Comparison of ENCODE assay signal across 1 cellular context in genomic region chr3:33717866-33718594, GRCh38.
A peak's percentile ranks its signal among the peaks of the same experiment; 100 is the strongest.
TF ChIP-seq lines count a peak whose summit lies in the region.

CLASP2 (minus strand) TSS chr3:33718254; CDS start chr3:33718002, 252 bp downstream.

TF ChIP-seq in GM12878, 131 proteins besides CTCF, POLR2A, EP300 and RAD21 (continued from another document and continues in another):
- TF ChIP-seq CEBPZ (IDR thresholded peaks at IDR 0.05; ENCODE audit: low read depth, low read length) (no peak), SKIL (IDR thresholded peaks at IDR 0.05; ENCODE audit: low read depth, poor library complexity, severe bottlenecking) (no peak), MXI1 (IDR thresholded peaks at IDR 0.05; ENCODE audit: low read depth, low read length) (peak; percentile 42; the same call in 1 of the 2 replicates), HDAC6 (IDR thresholded peaks at IDR 0.05; ENCODE audit: unreplicated experiment) (no peak), ZNF384 (IDR thresholded peaks at IDR 0.05; ENCODE audit: borderline replicate concordance, low read depth, low read length) (peak; percentile 90), NR2F1 (conservative IDR thresholded peaks at IDR 0.05) (peak; percentile 16), RFX5 (IDR thresholded peaks at IDR 0.05; ENCODE audit: low read depth, low read length) (0 out of 2 replicates have a peak, but pooled peaks have one; percentile 14), TAF1 (IDR thresholded peaks at IDR 0.05; ENCODE audit: borderline replicate concordance, low read depth, low read length) (peak; percentile 53; the same call in 1 of the 2 replicates), PAX8 (IDR thresholded peaks at IDR 0.05) (no peak), GATAD2B (conservative IDR thresholded peaks at IDR 0.05; ENCODE audit: low read depth) (peak; percentile 93), BACH1 (IDR thresholded peaks at IDR 0.05; ENCODE audit: borderline replicate concordance) (no peak), ZNF207 (IDR thresholded peaks at IDR 0.05; ENCODE audit: borderline replicate concordance) (no peak), HDGF (IDR thresholded peaks at IDR 0.05) (0 out of 2 replicates have a peak, but pooled peaks have one; percentile 14), EGR1 (IDR thresholded peaks at IDR 0.05; ENCODE audit: borderline replicate concordance in 1 of 2, low read depth in 2 of 2, low read length in 2 of 2) (peak; percentile 66 to 82; a peak in 2 of 3 replicates), CREB1 (IDR thresholded peaks at IDR 0.05; ENCODE audit: low read depth) (peak; percentile 96), SIN3A (IDR thresholded peaks at IDR 0.05; ENCODE audit: low read depth, low read length) (peak; percentile 82), SMARCA5 (IDR thresholded peaks at IDR 0.05) (no peak; the same call in 1 of the 2 replicates), PAX5 (IDR thresholded peaks at IDR 0.05; ENCODE audit: borderline replicate concordance, low read depth, low read length) (no peak), CBX5 (IDR thresholded peaks at IDR 0.05; ENCODE audit: low read depth) (no peak), NFXL1 (IDR thresholded peaks at IDR 0.05; ENCODE audit: borderline replicate concordance) (no peak), TCF3 (IDR thresholded peaks at IDR 0.05; ENCODE audit: borderline replicate concordance, insufficient read depth, low read depth, low read length) (0 out of 2 replicates have a peak, but pooled peaks have one; percentile 38), SMAD1 (IDR thresholded peaks at IDR 0.05; ENCODE audit: low read depth, partially characterized antibody) (no peak), ATF7 (IDR thresholded peaks at IDR 0.05; ENCODE audit: low read depth) (peak; percentile 53; the same call in 1 of the 2 replicates), ETV6 (conservative IDR thresholded peaks at IDR 0.05 in 1 of 2, IDR thresholded peaks at IDR 0.05 in 1 of 2; ENCODE audit: borderline replicate concordance in 1 of 2, low read depth in 1 of 2) (no peak), RCOR1 (conservative IDR thresholded peaks at IDR 0.05; ENCODE audit: low read depth, low read length) (no peak), RAD51 (IDR thresholded peaks at IDR 0.05) (no peak), NR2C1 (IDR thresholded peaks at IDR 0.05) (no peak), SREBF1 (IDR thresholded peaks at IDR 0.05; ENCODE audit: low read length) (no peak), CEBPB (IDR thresholded peaks at IDR 0.05; ENCODE audit: borderline replicate concordance in 1 of 2, low read depth in 2 of 2, low read length in 2 of 2) (no peak), BMI1 (IDR thresholded peaks at IDR 0.05; ENCODE audit: borderline replicate concordance) (no peak), CBFB (IDR thresholded peaks at IDR 0.05; ENCODE audit: low read depth) (peak; percentile 41; the same call in 1 of the 2 replicates), ASH2L (IDR thresholded peaks at IDR 0.05; ENCODE audit: borderline replicate concordance, low read depth) (peak; percentile 47; the same call in 1 of the 2 replicates), NFIC (IDR thresholded peaks at IDR 0.05; ENCODE audit: low read depth, low read length) (no peak), BCL3 (IDR thresholded peaks at IDR 0.05; ENCODE audit: borderline replicate concordance, insufficient read depth, low read depth, low read length, poor library complexity, severe bottlenecking) (no peak), KDM1A (IDR thresholded peaks at IDR 0.05; ENCODE audit: borderline replicate concordance) (no peak), CREM (IDR thresholded peaks at IDR 0.05; ENCODE audit: low read depth) (peak; percentile 96), YBX1 (IDR thresholded peaks at IDR 0.05) (no peak), BRCA1 (IDR thresholded peaks at IDR 0.05; ENCODE audit: low read depth, low read length) (no peak), NR2C2 (IDR thresholded peaks at IDR 0.05; ENCODE audit: borderline replicate concordance, control insufficient read depth, insufficient read length, low read depth) (no peak), MTA3 (IDR thresholded peaks at IDR 0.05; ENCODE audit: borderline replicate concordance, low read length) (no peak), SPI1 (IDR thresholded peaks at IDR 0.05; ENCODE audit: borderline replicate concordance, insufficient read depth, low read depth, low read length) (no peak), FOS (IDR thresholded peaks at IDR 0.05; ENCODE audit: borderline replicate concordance, extremely low read depth, insufficient read length) (no peak), ZSCAN29 (IDR thresholded peaks at IDR 0.05) (0 out of 2 replicates have a peak, but pooled peaks have one; percentile 5), ZNF622 (IDR thresholded peaks at IDR 0.05) (no peak), MYC (IDR thresholded peaks at IDR 0.05; ENCODE audit: insufficient read depth, insufficient read length, insufficient replicate concordance, low read length, severe bottlenecking) (no peak), STAT1 (conservative IDR thresholded peaks at IDR 0.05) (no peak)
- TF ChIP-seq, protein P1, sequence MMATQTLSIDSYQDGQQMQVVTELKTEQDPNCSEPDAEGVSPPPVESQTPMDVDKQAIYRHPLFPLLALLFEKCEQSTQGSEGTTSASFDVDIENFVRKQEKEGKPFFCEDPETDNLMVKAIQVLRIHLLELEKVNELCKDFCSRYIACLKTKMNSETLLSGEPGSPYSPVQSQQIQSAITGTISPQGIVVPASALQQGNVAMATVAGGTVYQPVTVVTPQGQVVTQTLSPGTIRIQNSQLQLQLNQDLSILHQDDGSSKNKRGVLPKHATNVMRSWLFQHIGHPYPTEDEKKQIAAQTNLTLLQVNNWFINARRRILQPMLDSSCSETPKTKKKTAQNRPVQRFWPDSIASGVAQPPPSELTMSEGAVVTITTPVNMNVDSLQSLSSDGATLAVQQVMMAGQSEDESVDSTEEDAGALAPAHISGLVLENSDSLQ (IDR thresholded peaks at IDR 0.05) = no peak
- TF ChIP-seq, protein P2, sequence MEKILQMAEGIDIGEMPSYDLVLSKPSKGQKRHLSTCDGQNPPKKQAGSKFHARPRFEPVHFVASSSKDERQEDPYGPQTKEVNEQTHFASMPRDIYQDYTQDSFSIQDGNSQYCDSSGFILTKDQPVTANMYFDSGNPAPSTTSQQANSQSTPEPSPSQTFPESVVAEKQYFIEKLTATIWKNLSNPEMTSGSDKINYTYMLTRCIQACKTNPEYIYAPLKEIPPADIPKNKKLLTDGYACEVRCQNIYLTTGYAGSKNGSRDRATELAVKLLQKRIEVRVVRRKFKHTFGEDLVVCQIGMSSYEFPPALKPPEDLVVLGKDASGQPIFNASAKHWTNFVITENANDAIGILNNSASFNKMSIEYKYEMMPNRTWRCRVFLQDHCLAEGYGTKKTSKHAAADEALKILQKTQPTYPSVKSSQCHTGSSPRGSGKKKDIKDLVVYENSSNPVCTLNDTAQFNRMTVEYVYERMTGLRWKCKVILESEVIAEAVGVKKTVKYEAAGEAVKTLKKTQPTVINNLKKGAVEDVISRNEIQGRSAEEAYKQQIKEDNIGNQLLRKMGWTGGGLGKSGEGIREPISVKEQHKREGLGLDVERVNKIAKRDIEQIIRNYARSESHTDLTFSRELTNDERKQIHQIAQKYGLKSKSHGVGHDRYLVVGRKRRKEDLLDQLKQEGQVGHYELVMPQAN (conservative IDR thresholded peaks at IDR 0.05) = peak; percentile 97; the same call in 1 of the 2 replicates
- TF ChIP-seq, protein P3, sequence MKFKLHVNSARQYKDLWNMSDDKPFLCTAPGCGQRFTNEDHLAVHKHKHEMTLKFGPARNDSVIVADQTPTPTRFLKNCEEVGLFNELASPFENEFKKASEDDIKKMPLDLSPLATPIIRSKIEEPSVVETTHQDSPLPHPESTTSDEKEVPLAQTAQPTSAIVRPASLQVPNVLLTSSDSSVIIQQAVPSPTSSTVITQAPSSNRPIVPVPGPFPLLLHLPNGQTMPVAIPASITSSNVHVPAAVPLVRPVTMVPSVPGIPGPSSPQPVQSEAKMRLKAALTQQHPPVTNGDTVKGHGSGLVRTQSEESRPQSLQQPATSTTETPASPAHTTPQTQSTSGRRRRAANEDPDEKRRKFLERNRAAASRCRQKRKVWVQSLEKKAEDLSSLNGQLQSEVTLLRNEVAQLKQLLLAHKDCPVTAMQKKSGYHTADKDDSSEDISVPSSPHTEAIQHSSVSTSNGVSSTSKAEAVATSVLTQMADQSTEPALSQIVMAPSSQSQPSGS (IDR thresholded peaks at IDR 0.05; ENCODE audit: low read length) = no peak
- TF ChIP-seq, protein P4, sequence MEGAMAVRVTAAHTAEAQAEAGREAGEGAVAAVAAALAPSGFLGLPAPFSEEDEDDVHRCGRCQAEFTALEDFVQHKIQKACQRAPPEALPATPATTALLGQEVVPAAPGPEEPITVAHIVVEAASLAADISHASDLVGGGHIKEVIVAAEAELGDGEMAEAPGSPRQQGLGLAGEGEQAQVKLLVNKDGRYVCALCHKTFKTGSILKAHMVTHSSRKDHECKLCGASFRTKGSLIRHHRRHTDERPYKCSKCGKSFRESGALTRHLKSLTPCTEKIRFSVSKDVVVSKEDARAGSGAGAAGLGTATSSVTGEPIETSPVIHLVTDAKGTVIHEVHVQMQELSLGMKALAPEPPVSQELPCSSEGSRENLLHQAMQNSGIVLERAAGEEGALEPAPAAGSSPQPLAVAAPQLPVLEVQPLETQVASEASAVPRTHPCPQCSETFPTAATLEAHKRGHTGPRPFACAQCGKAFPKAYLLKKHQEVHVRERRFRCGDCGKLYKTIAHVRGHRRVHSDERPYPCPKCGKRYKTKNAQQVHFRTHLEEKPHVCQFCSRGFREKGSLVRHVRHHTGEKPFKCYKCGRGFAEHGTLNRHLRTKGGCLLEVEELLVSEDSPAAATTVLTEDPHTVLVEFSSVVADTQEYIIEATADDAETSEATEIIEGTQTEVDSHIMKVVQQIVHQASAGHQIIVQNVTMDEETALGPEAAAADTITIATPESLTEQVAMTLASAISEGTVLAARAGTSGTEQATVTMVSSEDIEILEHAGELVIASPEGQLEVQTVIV (IDR thresholded peaks at IDR 0.05; ENCODE audit: borderline replicate concordance, partially characterized antibody) = no peak
- TF ChIP-seq, protein P5, sequence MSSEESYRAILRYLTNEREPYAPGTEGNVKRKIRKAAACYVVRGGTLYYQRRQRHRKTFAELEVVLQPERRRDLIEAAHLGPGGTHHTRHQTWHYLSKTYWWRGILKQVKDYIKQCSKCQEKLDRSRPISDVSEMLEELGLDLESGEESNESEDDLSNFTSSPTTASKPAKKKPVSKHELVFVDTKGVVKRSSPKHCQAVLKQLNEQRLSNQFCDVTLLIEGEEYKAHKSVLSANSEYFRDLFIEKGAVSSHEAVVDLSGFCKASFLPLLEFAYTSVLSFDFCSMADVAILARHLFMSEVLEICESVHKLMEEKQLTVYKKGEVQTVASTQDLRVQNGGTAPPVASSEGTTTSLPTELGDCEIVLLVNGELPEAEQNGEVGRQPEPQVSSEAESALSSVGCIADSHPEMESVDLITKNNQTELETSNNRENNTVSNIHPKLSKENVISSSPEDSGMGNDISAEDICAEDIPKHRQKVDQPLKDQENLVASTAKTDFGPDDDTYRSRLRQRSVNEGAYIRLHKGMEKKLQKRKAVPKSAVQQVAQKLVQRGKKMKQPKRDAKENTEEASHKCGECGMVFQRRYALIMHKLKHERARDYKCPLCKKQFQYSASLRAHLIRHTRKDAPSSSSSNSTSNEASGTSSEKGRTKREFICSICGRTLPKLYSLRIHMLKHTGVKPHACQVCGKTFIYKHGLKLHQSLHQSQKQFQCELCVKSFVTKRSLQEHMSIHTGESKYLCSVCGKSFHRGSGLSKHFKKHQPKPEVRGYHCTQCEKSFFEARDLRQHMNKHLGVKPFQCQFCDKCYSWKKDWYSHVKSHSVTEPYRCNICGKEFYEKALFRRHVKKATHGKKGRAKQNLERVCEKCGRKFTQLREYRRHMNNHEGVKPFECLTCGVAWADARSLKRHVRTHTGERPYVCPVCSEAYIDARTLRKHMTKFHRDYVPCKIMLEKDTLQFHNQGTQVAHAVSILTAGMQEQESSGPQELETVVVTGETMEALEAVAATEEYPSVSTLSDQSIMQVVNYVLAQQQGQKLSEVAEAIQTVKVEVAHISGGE (CRISPR knock-in tag; IDR thresholded peaks at IDR 0.05) = no peak
